Comparison of ENCODE assay signal across 28 cellular contexts in genomic region chr5:54825005-54825404, GRCh38.
DNase-seq lines count a peak whose midpoint lies in the region; ATAC-seq, FAIRE-seq and TF ChIP-seq lines count a peak whose summit lies in the region.
"Had no signal": no experiment of that assay in that cellular context is flagged by ENCODE, and none has a peak within 500 bp of the region (broad histone marks: within the 10 kb centered on the region; RNA-seq: fewer than 3 reads in every experiment).

No MANE protein-coding gene starts in this region.

- H3K27me3 ChIP-seq in astrocyte (ENCODE audit: insufficient read depth, low read length), result no peaks in the 10 kb centered on the region
- H3K27me3 ChIP-seq: heart right ventricle, SJSA1 had no signal

- TF ChIP-seq CTCF in HFFc6 (IDR thresholded peaks at IDR 0.05) (no peak), astrocyte (IDR thresholded peaks at IDR 0.05; ENCODE audit: insufficient read depth, low read depth, low read length) (no peak)

- H3K79me2 ChIP-seq in astrocyte (ENCODE audit: insufficient read depth, low read length), result no peaks in the 10 kb centered on the region

- ATAC-seq in Right ventricle myocardium inferior, result no peak
- ATAC-seq: GM12878; heart right ventricle; Panc1; right cardiac atrium; stimulated activated effector memory CD8-positive, alpha-beta T cell treated with anti-CD3 and anti-CD28 coated beads, Interleukin-12 subunit alpha, Interleukin-12 subunit beta, amount 100 ng/mL, for 72 hours had no signal

- no peak for FAIRE-seq in astrocyte (lab: Jason Lieb, UNC)
- FAIRE-seq: endometrium, GM12878, urothelium cell line had no signal

- H3K9me3 ChIP-seq in astrocyte (ENCODE audit: insufficient read depth, low read depth, low read length), result peaks cover 3% of the 10 kb centered on the region
- H3K9me3 ChIP-seq: SJSA1 had no signal

- H3K4me2 ChIP-seq in astrocyte (ENCODE audit: low read length), result no peak overlapping the region
- H3K4me2 ChIP-seq: KMS-11 had no signal

- H3K36me3 ChIP-seq in astrocyte (ENCODE audit: insufficient read depth, low read length), result no peaks in the 10 kb centered on the region
- H3K36me3 ChIP-seq: heart right ventricle, SJSA1 had no signal

- H3K4me1 ChIP-seq in astrocyte (ENCODE audit: insufficient read depth, low read length), result peaks cover 3% of the 10 kb centered on the region
- H3K4me1 ChIP-seq: SJSA1 had no signal

- H3K9me3 Mint-ChIP-seq in HFFc6 (no peaks in the 10 kb centered on the region), astrocyte (ENCODE audit: unreplicated experiment) (peaks cover 3% of the 10 kb centered on the region)
- H3K9me3 Mint-ChIP-seq: activated naive CD4-positive, alpha-beta T cell treated with anti-CD3 and anti-CD28 coated beads, Interleukin-2, amount 10 ng/mL, durations not matched to agents 7 days and 5 days; memory B cell; stimulated activated effector memory CD8-positive, alpha-beta T cell treated with anti-CD3 and anti-CD28 coated beads, Interleukin-12 subunit alpha, Interleukin-12 subunit beta, amount 100 ng/mL, for 72 hours had no signal

- H3K27ac Mint-ChIP-seq in HFFc6 (no peak overlapping the region), astrocyte (ENCODE audit: unreplicated experiment) (no peak overlapping the region)
- H3K27ac Mint-ChIP-seq: activated naive CD4-positive, alpha-beta T cell treated with anti-CD3 and anti-CD28 coated beads, Interleukin-2, amount 10 ng/mL, durations not matched to agents 7 days and 5 days; activated T-helper 1 cell treated with anti-CD3 and anti-CD28 coated beads, Interleukin-12 subunit alpha, Interleukin-12 subunit beta, Interleukin-2, Interleukin-4 antibody, amounts not matched to agents 30 ng/mL and 10 ng/mL and 1 ng/mL, durations not matched to agents 14 hours and 24 hours and 36 hours; CD4-positive, CD25-positive, alpha-beta regulatory T cell; memory B cell; stimulated activated effector memory CD8-positive, alpha-beta T cell treated with anti-CD3 and anti-CD28 coated beads, Interleukin-12 subunit alpha, Interleukin-12 subunit beta, amount 100 ng/mL, for 72 hours had no signal

- H3K36me3 Mint-ChIP-seq in HFFc6 (ENCODE audit: low read depth) (peaks cover 5% of the 10 kb centered on the region; the same call in 1 of the 2 replicates), astrocyte (ENCODE audit: low read depth, unreplicated experiment) (peaks cover 2% of the 10 kb centered on the region)
- H3K36me3 Mint-ChIP-seq: activated naive CD4-positive, alpha-beta T cell treated with anti-CD3 and anti-CD28 coated beads, Interleukin-2, amount 10 ng/mL, durations not matched to agents 7 days and 5 days; CD4-positive, CD25-positive, alpha-beta regulatory T cell; stimulated activated effector memory CD8-positive, alpha-beta T cell treated with anti-CD3 and anti-CD28 coated beads, Interleukin-12 subunit alpha, Interleukin-12 subunit beta, amount 100 ng/mL, for 72 hours had no signal

- DNase-seq in HFFc6, result peak; percentile 59
- DNase-seq in astrocyte (ENCODE audit: low read depth), result peak; percentile 62
- DNase-seq in fibroblast of peridontal ligament (ENCODE audit: extremely low read depth), result peak; percentile 90
- peak; percentile 82 for DNase-seq in stromal cell of bone marrow (ENCODE audit: low read depth)
- DNase-seq in NCI-H526 treated with DMSO at 0.1 percent for 48 hours (lab: John Stamatoyannopoulos, UW), result no peak
- no peak for DNase-seq in NOMO-1 treated with DMSO at 0.1 percent for 48 hours (lab: John Stamatoyannopoulos, UW; ENCODE audit: unreplicated experiment)
- DNase-seq in NCI-H146 (lab: John Stamatoyannopoulos, UW), result no peak
- no peak for DNase-seq in Right ventricle myocardium inferior (ENCODE audit: missing footprints)
- DNase-seq: activated CD4-positive, alpha-beta T cell treated with anti-CD3 and anti-CD28 coated beads, Interleukin-2, amount 50 U/mL, for 48 hours; activated naive CD4-positive, alpha-beta T cell treated with anti-CD3 and anti-CD28 coated beads, Interleukin-2, amount 10 ng/mL, durations not matched to agents 7 days and 5 days; anterior cingulate cortex; CD4-positive, CD25-positive, alpha-beta regulatory T cell; heart right ventricle; NCI-H1436; NCI-H524 treated with DMSO at 0.1 percent for 48 hours; right cardiac atrium; stimulated activated CD4-positive, alpha-beta T cell treated with anti-CD3 and anti-CD28 coated beads, Interleukin-12 subunit alpha, Interleukin-12 subunit beta, amount 100 ng/mL, for 4 hours; stimulated activated CD4-positive, alpha-beta T cell treated with anti-CD3 and anti-CD28 coated beads, Interleukin-4, amount 100 ng/mL, for 1 hour; T-helper 1 cell had no signal

- no peak overlapping the region for H2AFZ ChIP-seq in astrocyte (ENCODE audit: low read depth, low read length)

- H3K4me3 ChIP-seq in astrocyte (ENCODE audit: insufficient read depth, low read depth, low read length), result no peak overlapping the region
- H3K4me3 ChIP-seq: GM12878, heart right ventricle, SJSA1 had no signal

- H3K4me1 Mint-ChIP-seq in HFFc6 (ENCODE audit: low read depth), result peaks cover 68% of the 10 kb centered on the region
- H3K4me1 Mint-ChIP-seq in astrocyte (ENCODE audit: low read depth, unreplicated experiment), result peaks cover 9% of the 10 kb centered on the region
- H3K4me1 Mint-ChIP-seq: activated naive CD4-positive, alpha-beta T cell treated with anti-CD3 and anti-CD28 coated beads, Interleukin-2, amount 10 ng/mL, durations not matched to agents 7 days and 5 days; memory B cell; stimulated activated effector memory CD8-positive, alpha-beta T cell treated with anti-CD3 and anti-CD28 coated beads, Interleukin-12 subunit alpha, Interleukin-12 subunit beta, amount 100 ng/mL, for 72 hours had no signal

- H3K27ac ChIP-seq in astrocyte (ENCODE audit: low read depth, low read length), result no peak overlapping the region
- H3K27ac ChIP-seq: heart right ventricle, KMS-11, SJSA1 had no signal

- H3K9ac ChIP-seq in astrocyte (ENCODE audit: low read length), result no peak overlapping the region
- H3K9ac ChIP-seq: KMS-11 had no signal

- H4K20me1 ChIP-seq in astrocyte (ENCODE audit: insufficient read depth, low read length), result no peaks in the 10 kb centered on the region

- intact Hi-C loops in Right ventricle myocardium inferior (cut with DNase I), result no loop called here

- no peak overlapping the region for H3K4me3 Mint-ChIP-seq in HFFc6
- no peak overlapping the region for H3K4me3 Mint-ChIP-seq in astrocyte (ENCODE audit: unreplicated experiment)
- H3K4me3 Mint-ChIP-seq: activated naive CD4-positive, alpha-beta T cell treated with anti-CD3 and anti-CD28 coated beads, Interleukin-2, amount 10 ng/mL, durations not matched to agents 7 days and 5 days; activated T-helper 1 cell treated with anti-CD3 and anti-CD28 coated beads, Interleukin-12 subunit alpha, Interleukin-12 subunit beta, Interleukin-2, Interleukin-4 antibody, amounts not matched to agents 30 ng/mL and 10 ng/mL and 1 ng/mL, durations not matched to agents 14 hours and 24 hours and 36 hours; CD4-positive, CD25-positive, alpha-beta regulatory T cell; memory B cell; stimulated activated effector memory CD8-positive, alpha-beta T cell treated with anti-CD3 and anti-CD28 coated beads, Interleukin-12 subunit alpha, Interleukin-12 subunit beta, amount 100 ng/mL, for 72 hours had no signal

- H3K27me3 Mint-ChIP-seq in HFFc6 (ENCODE audit: insufficient read depth), result no peaks in the 10 kb centered on the region; the same call in 1 of the 2 replicates
- H3K27me3 Mint-ChIP-seq in astrocyte (ENCODE audit: low read depth, unreplicated experiment), result no peaks in the 10 kb centered on the region
- H3K27me3 Mint-ChIP-seq: memory B cell had no signal

Comparison
In these comparisons a context has a peak if more than half of its experiments do, and no peak if none do; other contexts are left out.
1. DNase-seq: peak in HFFc6 (single experiment), astrocyte (single experiment), fibroblast of peridontal ligament (single experiment) and stromal cell of bone marrow (single experiment); none in NCI-H526 treated with DMSO at 0.1 percent for 48 hours (single experiment), NOMO-1 treated with DMSO at 0.1 percent for 48 hours (single experiment), NCI-H146 (single experiment) and Right ventricle myocardium inferior (single experiment).